Comparison of ENCODE assay signal across 24 cellular contexts in genomic region chr11:74669311-74670160, GRCh38.
A peak's percentile ranks its signal among the peaks of the same experiment; 100 is the strongest.
DNase-seq lines count a peak whose midpoint lies in the region; ATAC-seq and TF ChIP-seq lines count a peak whose summit lies in the region.
"Had no signal": no experiment of that assay in that cellular context is flagged by ENCODE, and none has a peak within 500 bp of the region (broad histone marks: within the 10 kb centered on the region; RNA-seq: fewer than 3 reads in every experiment).

No MANE protein-coding gene starts in this region.

- H3F3A ChIP-seq in neural progenitor cell (ENCODE audit: low read depth) = no peaks in the 10 kb centered on the region

- no peaks in the 10 kb centered on the region for H3K79me2 ChIP-seq in neural progenitor cell (ENCODE audit: low read depth)

- H4K20me1 ChIP-seq in neural progenitor cell (ENCODE audit: low read depth) = no peaks in the 10 kb centered on the region

- DNase-seq in left ventricle myocardium inferior (peak; percentile 44), right cardiac atrium (no peak), colonic mucosa (peak; percentile 10), posterior vena cava (ENCODE audit: low spot score) (peak; percentile 75), neural progenitor cell (ENCODE audit: low spot score) (no peak), NCI-H2081 treated with DMSO at 0.1 percent for 48 hours (lab: John Stamatoyannopoulos, UW) (no peak)
- DNase-seq: Caco-2, HFFc6, NCI-H1092, NCI-H1417 treated with DMSO at 0.1 percent for 48 hours, NCI-H1694 treated with DMSO at 0.1 percent for 48 hours, NCI-H2081, NCI-H2171, NCI-H226, NCI-H510A had no signal

- H3K36me3 Mint-ChIP-seq in neural progenitor cell = peaks cover 2% of the 10 kb centered on the region
- H3K36me3 Mint-ChIP-seq: CD8-positive, alpha-beta T cell had no signal

- no peak overlapping the region for H2AFZ ChIP-seq in neural progenitor cell (replicated peaks)
- H2AFZ ChIP-seq: GM23338 had no signal

- no peaks in the 10 kb centered on the region for H3K9me3 ChIP-seq in left ventricle myocardium inferior (replicated peaks)
- no peaks in the 10 kb centered on the region for H3K9me3 ChIP-seq in right cardiac atrium (ENCODE audit: control insufficient read depth, low read length)
- no peaks in the 10 kb centered on the region for H3K9me3 ChIP-seq in colonic mucosa
- H3K9me3 ChIP-seq in neural progenitor cell (ENCODE audit: low read depth) = no peaks in the 10 kb centered on the region
- H3K9me3 ChIP-seq: Caco-2, HAP-1, SJSA1 had no signal

- peaks cover 5% of the 10 kb centered on the region for H3K4me1 Mint-ChIP-seq in neural progenitor cell
- H3K4me1 Mint-ChIP-seq: B cell, GM23338 had no signal

- intact Hi-C loops in left ventricle myocardium inferior (cut with micrococcal nuclease) (no loop called here), right cardiac atrium (cut with DNase I) (no loop called here), colonic mucosa (cut with DNase I) (no loop called here), posterior vena cava (cut with DNase I) (no loop called here)

- TF ChIP-seq CTCF in left ventricle myocardium inferior (IDR thresholded peaks at IDR 0.05; ENCODE audit: borderline replicate concordance) (no peak), colonic mucosa (IDR thresholded peaks at IDR 0.05) (no peak), neural progenitor cell (IDR thresholded peaks at IDR 0.05) (no peak)

- H3K4me2 ChIP-seq in neural progenitor cell = no peak overlapping the region
- H3K4me2 ChIP-seq: GM23338 had no signal

- peak overlapping the region; percentile 63 for H3K27ac ChIP-seq in left ventricle myocardium inferior (replicated peaks)
- no peak overlapping the region for H3K27ac ChIP-seq in right cardiac atrium (ENCODE audit: low read length)
- H3K27ac ChIP-seq in colonic mucosa = no peak overlapping the region
- no peak overlapping the region for H3K27ac ChIP-seq in neural progenitor cell
- H3K27ac ChIP-seq: C4-2B, HL-60, SJSA1 had no signal

- no peaks in the 10 kb centered on the region for H3K27me3 Mint-ChIP-seq in neural progenitor cell (ENCODE audit: insufficient read depth, low read depth)
- H3K27me3 Mint-ChIP-seq: B cell had no signal

- ATAC-seq in right cardiac atrium (no peak), HG03196 (IDR thresholded peaks at IDR 0.05; ENCODE audit: unreplicated experiment) (no peak)
- ATAC-seq: CD8-positive, alpha-beta T cell; GM12878; GM23338 had no signal

- H3K9ac ChIP-seq in colonic mucosa (ENCODE audit: low read depth in 2 of 2, low read length in 2 of 2) = no peak overlapping the region
- H3K9ac ChIP-seq in neural progenitor cell = no peak overlapping the region

- H3K36me3 ChIP-seq in left ventricle myocardium inferior (no peaks in the 10 kb centered on the region), colonic mucosa (no peaks in the 10 kb centered on the region), neural progenitor cell (no peaks in the 10 kb centered on the region)
- H3K36me3 ChIP-seq: HAP-1, SJSA1 had no signal

- H3K4me3 Mint-ChIP-seq in neural progenitor cell = no peak overlapping the region
- H3K4me3 Mint-ChIP-seq: B cell; CD8-positive, alpha-beta T cell; GM23338; HFFc6 had no signal

- WGBS in right cardiac atrium = 90% methylated on average over 17 of the region's 17 CpGs

- H3K4me1 ChIP-seq in left ventricle myocardium inferior (peaks cover 18% of the 10 kb centered on the region), right cardiac atrium (ENCODE audit: control insufficient read depth, insufficient read depth, low read length) (peaks cover 3% of the 10 kb centered on the region), colonic mucosa (no peaks in the 10 kb centered on the region), neural progenitor cell (peaks cover 3% of the 10 kb centered on the region)
- H3K4me1 ChIP-seq: Caco-2 had no signal

- no peaks in the 10 kb centered on the region for H3K9me3 Mint-ChIP-seq in neural progenitor cell
- H3K9me3 Mint-ChIP-seq: CD8-positive, alpha-beta T cell; HFFc6 had no signal

- H3K27ac Mint-ChIP-seq in neural progenitor cell = no peak overlapping the region
- H3K27ac Mint-ChIP-seq: B cell; CD8-positive, alpha-beta T cell; GM23338 had no signal

- H3K4me3 ChIP-seq in left ventricle myocardium inferior (no peak overlapping the region), right cardiac atrium (ENCODE audit: low read length) (no peak overlapping the region), colonic mucosa (no peak overlapping the region), neural progenitor cell (no peak overlapping the region)
- H3K4me3 ChIP-seq: GM12878, GM23338, HAP-1, SJSA1 had no signal

- H3K27me3 ChIP-seq in left ventricle myocardium inferior (ENCODE audit: low read depth) (no peaks in the 10 kb centered on the region), right cardiac atrium (ENCODE audit: control insufficient read depth, insufficient read depth) (no peaks in the 10 kb centered on the region), colonic mucosa (no peaks in the 10 kb centered on the region), neural progenitor cell (no peaks in the 10 kb centered on the region)
- H3K27me3 ChIP-seq: SJSA1 had no signal

Comparison
In these comparisons a context has a peak if more than half of its experiments do, and no peak if none do; other contexts are left out.
1. DNase-seq: peak in left ventricle myocardium inferior (single experiment), colonic mucosa (single experiment) and posterior vena cava (single experiment); none in right cardiac atrium (0 of 3), neural progenitor cell (single experiment) and NCI-H2081 treated with DMSO at 0.1 percent for 48 hours (single experiment).